Comparison of ENCODE assay signal across 33 cellular contexts in genomic region chr5:45542421-45542820, GRCh38.
"Had no signal": no experiment of that assay in that cellular context is flagged by ENCODE, and none has a peak within 500 bp of the region (broad histone marks: within the 10 kb centered on the region; RNA-seq: fewer than 3 reads in every experiment).

No MANE protein-coding gene starts in this region.

- H3K9ac ChIP-seq: KMS-11 had no signal

- H3K4me3 ChIP-seq: PC-9, SJCRH30, SK-N-MC had no signal

- H3K27me3 ChIP-seq: brain microvascular endothelial cell, SJCRH30 had no signal

- H3K27ac ChIP-seq: brain microvascular endothelial cell, KMS-11, PC-9, RWPE1, SJCRH30, SK-N-MC, WERI-Rb-1 had no signal

- H3K9me3 ChIP-seq: SJCRH30 had no signal

- ATAC-seq: activated CD8-positive, alpha-beta memory T cell treated with anti-CD3 and anti-CD28 coated beads, Interleukin-2, amount 10 ng/mL, durations not matched to agents 7 days and 5 days; activated naive CD8-positive, alpha-beta T cell treated with anti-CD3 and anti-CD28 coated beads, Interleukin-2, amount 50 U/mL, for 24 hours had no signal

- DNase-seq: activated CD4-positive, alpha-beta memory T cell treated with anti-CD3 and anti-CD28 coated beads, Interleukin-2, amount 10 ng/mL, durations not matched to agents 7 days and 5 days; activated CD4-positive, alpha-beta T cell treated with anti-CD3 and anti-CD28 coated beads for 1 hour; activated CD4-positive, alpha-beta T cell treated with anti-CD3 and anti-CD28 coated beads for 48 hours; activated CD4-positive, CD25-positive, alpha-beta regulatory T cell; activated CD8-positive, alpha-beta memory T cell treated with anti-CD3 and anti-CD28 coated beads for 24 hours; activated CD8-positive, alpha-beta memory T cell treated with anti-CD3 and anti-CD28 coated beads, Interleukin-2, amount 10 ng/mL, durations not matched to agents 7 days and 5 days; activated CD8-positive, alpha-beta memory T cell treated with anti-CD3 and anti-CD28 coated beads, Interleukin-2, amount 50 U/mL, for 48 hours; activated effector memory CD4-positive, alpha-beta T cell treated with Interleukin-2 at 50 U/mL for 16 hours; activated naive CD4-positive, alpha-beta T cell treated with anti-CD3 and anti-CD28 coated beads, Interleukin-2, amount 10 ng/mL, durations not matched to agents 7 days and 5 days; activated naive CD8-positive, alpha-beta T cell treated with anti-CD3 and anti-CD28 coated beads, Interleukin-2, amount 50 U/mL, for 24 hours; activated T-cell treated with anti-CD3 and anti-CD28 coated beads, Interleukin-2, amount 50 U/mL, for 48 hours; anterior cingulate cortex; brain microvascular endothelial cell; MM.1S; MV-4-11; NCI-H1092; NCI-H146; NCI-H187; NCI-H2029 treated with DMSO at 0.1 percent for 48 hours; NCI-H2107; NCI-H2171; NCI-H510A; NCI-H526; NCI-H748 treated with DMSO at 0.1 percent for 48 hours; NK-92 treated with Interleukin-12 subunit alpha and Interleukin-12 subunit beta, amount 100 ng/mL, for 24 hours; PC-9; SHP77; SJCRH30; T1000; WERI-Rb-1 had no signal

- H3K4me1 ChIP-seq: SJCRH30 had no signal

- H3K36me3 ChIP-seq: brain microvascular endothelial cell, SJCRH30, WERI-Rb-1 had no signal
